Comparison of ENCODE assay signal across 22 cellular contexts in the genomic region with DNA sequence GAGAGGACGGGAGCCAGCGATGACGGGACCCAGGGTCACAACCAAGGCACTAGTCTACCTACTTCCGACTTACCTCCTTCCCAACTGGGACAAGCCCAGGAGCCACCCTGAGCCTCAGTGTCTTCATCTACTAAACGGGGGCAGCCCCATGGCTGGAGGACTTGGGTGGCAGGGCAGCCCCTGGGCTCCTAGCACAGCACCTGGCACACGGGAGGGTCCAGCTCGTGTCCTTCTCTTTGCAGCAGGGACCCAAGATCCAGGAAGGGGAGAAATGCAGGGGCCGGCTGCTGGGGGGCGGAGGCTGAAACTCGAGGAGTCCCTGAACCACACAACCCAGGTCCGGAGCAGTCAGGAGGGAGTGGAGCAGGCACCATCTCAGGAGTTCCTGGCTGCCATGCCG.
A peak's percentile ranks its signal among the peaks of the same experiment; 100 is the strongest.
DNase-seq lines count a peak whose midpoint lies in the region; ATAC-seq and TF ChIP-seq lines count a peak whose summit lies in the region.
"Had no signal": no experiment of that assay in that cellular context is flagged by ENCODE, and none has a peak within 500 bp of the region (broad histone marks: within the 10 kb centered on the region; RNA-seq: fewer than 3 reads in every experiment).

No MANE protein-coding gene starts in this region.

- H3K4me3 ChIP-seq in CD4-positive, CD25-positive, alpha-beta regulatory T cell (ENCODE audit: low read depth, low read length): no peak overlapping the region
- no peak overlapping the region for H3K4me3 ChIP-seq in ascending aorta
- H3K4me3 ChIP-seq in neuronal stem cell (ENCODE audit: low read length in 2 of 2): no peak overlapping the region
- H3K4me3 ChIP-seq in mucosa of descending colon: no peak overlapping the region
- H3K4me3 ChIP-seq: GM23248, K562 had no signal

- TF ChIP-seq CTCF in ascending aorta (IDR thresholded peaks at IDR 0.05): no peak
- no peak for TF ChIP-seq CTCF in mucosa of descending colon (IDR thresholded peaks at IDR 0.05)

- H2BK12ac ChIP-seq in neuronal stem cell (ENCODE audit: low read length): no peak overlapping the region

- H4K8ac ChIP-seq in neuronal stem cell (ENCODE audit: low read depth, low read length): no peak overlapping the region

- no peak overlapping the region for H3K4me2 ChIP-seq in neuronal stem cell (ENCODE audit: insufficient read depth, low read length, poor library complexity, severe bottlenecking)

- H3K79me1 ChIP-seq in neuronal stem cell (ENCODE audit: low read depth, low read length): no peaks in the 10 kb centered on the region

- no peak for DNase-seq in activated CD8-positive, alpha-beta memory T cell treated with anti-CD3 and anti-CD28 coated beads, Interleukin-2, amount 10 ng/mL, durations not matched to agents 7 days and 5 days
- no peak for DNase-seq in activated CD8-positive, alpha-beta memory T cell treated with anti-CD3 and anti-CD28 coated beads for 24 hours
- DNase-seq in CD4-positive, CD25-positive, alpha-beta regulatory T cell: no peak
- no peak for DNase-seq in ascending aorta (ENCODE audit: low spot score in 2 of 2)
- DNase-seq in neuronal stem cell (ENCODE audit: low spot score): no peak
- DNase-seq in NCI-H446 treated with DMSO at 0.1 percent for 48 hours (lab: John Stamatoyannopoulos, UW): no peak
- no peak for DNase-seq in mucosa of descending colon
- DNase-seq: CD8-positive, alpha-beta memory T cell; DND-41; GDM1; GM23248; HFFc6; NCI-H1048; NCI-H146; NCI-H2227 treated with DMSO at 0.1 percent for 48 hours; NCI-H526 treated with DMSO at 0.1 percent for 48 hours; NK-92 treated with Interleukin-12 subunit alpha and Interleukin-12 subunit beta, amount 100 ng/mL, for 24 hours; OCI-M1 had no signal

- H3K9me3 Mint-ChIP-seq in activated CD8-positive, alpha-beta memory T cell treated with anti-CD3 and anti-CD28 coated beads, Interleukin-2, amount 10 ng/mL, durations not matched to agents 7 days and 5 days (ENCODE audit: low read depth): no peaks in the 10 kb centered on the region
- no peaks in the 10 kb centered on the region for H3K9me3 Mint-ChIP-seq in CD4-positive, CD25-positive, alpha-beta regulatory T cell
- H3K9me3 Mint-ChIP-seq: CD8-positive, alpha-beta memory T cell; HFFc6 had no signal

- no CpG with 5 or more reads among the region's 12 CpGs for WGBS in neuronal stem cell (ENCODE audit: extremely low coverage in 2 of 2, insufficient read length in 2 of 2, insufficient replicate concordance in 1 of 2), 2 donors

- peaks cover 49% of the 10 kb centered on the region for H3K4me1 Mint-ChIP-seq in activated CD8-positive, alpha-beta memory T cell treated with anti-CD3 and anti-CD28 coated beads, Interleukin-2, amount 10 ng/mL, durations not matched to agents 7 days and 5 days
- peaks cover 0 to 22% (median 12%) of the 10 kb centered on the region in 4 donors for H3K4me1 Mint-ChIP-seq in CD4-positive, CD25-positive, alpha-beta regulatory T cell

- no peaks in the 10 kb centered on the region for H3K36me3 Mint-ChIP-seq in activated CD8-positive, alpha-beta memory T cell treated with anti-CD3 and anti-CD28 coated beads, Interleukin-2, amount 10 ng/mL, durations not matched to agents 7 days and 5 days
- no peaks in the 10 kb centered on the region for H3K36me3 Mint-ChIP-seq in CD4-positive, CD25-positive, alpha-beta regulatory T cell
- H3K36me3 Mint-ChIP-seq: CD8-positive, alpha-beta memory T cell had no signal

- H3K23ac ChIP-seq in neuronal stem cell (ENCODE audit: low read depth, low read length, poor library complexity): no peak overlapping the region

- no peak overlapping the region for H2AFZ ChIP-seq in neuronal stem cell (ENCODE audit: low read length)
- H2AFZ ChIP-seq: GM23248 had no signal

- peaks cover 8% of the 10 kb centered on the region for H3K4me1 ChIP-seq in CD4-positive, CD25-positive, alpha-beta regulatory T cell (ENCODE audit: control insufficient read depth, insufficient read depth, low read length, poor library complexity, severe bottlenecking)
- H3K4me1 ChIP-seq in ascending aorta (peaks cover 7 to 31% of the 10 kb centered on the region in 2 donors), neuronal stem cell (ENCODE audit: control insufficient read depth in 2 of 2, insufficient read depth in 1 of 2, low read depth in 1 of 2, low read length in 2 of 2) (peaks cover 12% of the 10 kb centered on the region in 2 donors), mucosa of descending colon (ENCODE audit: low read depth) (peaks cover 52% of the 10 kb centered on the region)

- H3K9me3 ChIP-seq in CD4-positive, CD25-positive, alpha-beta regulatory T cell (ENCODE audit: control insufficient read depth in 2 of 2, low read length in 2 of 2): no peaks in the 10 kb centered on the region
- no peaks in the 10 kb centered on the region for H3K9me3 ChIP-seq in ascending aorta
- H3K9me3 ChIP-seq in neuronal stem cell (replicated peaks in 1 of 2; ENCODE audit: control insufficient read depth in 2 of 2, insufficient read depth in 1 of 2, low read depth in 1 of 2, low read length in 2 of 2): peaks cover 3% of the 10 kb centered on the region in 2 donors
- no peaks in the 10 kb centered on the region for H3K9me3 ChIP-seq in mucosa of descending colon

- no peak overlapping the region for H2AK5ac ChIP-seq in neuronal stem cell (ENCODE audit: low read depth, low read length)

- no peak overlapping the region for H3K4me3 Mint-ChIP-seq in activated CD8-positive, alpha-beta memory T cell treated with anti-CD3 and anti-CD28 coated beads, Interleukin-2, amount 10 ng/mL, durations not matched to agents 7 days and 5 days
- H3K4me3 Mint-ChIP-seq in CD4-positive, CD25-positive, alpha-beta regulatory T cell: no peak overlapping the region
- H3K4me3 Mint-ChIP-seq: B cell; CD8-positive, alpha-beta memory T cell; HFFc6 had no signal

- ATAC-seq in activated CD8-positive, alpha-beta memory T cell treated with anti-CD3 and anti-CD28 coated beads, Interleukin-2, amount 10 ng/mL, durations not matched to agents 7 days and 5 days: no peak
- no peak for ATAC-seq in CD4-positive, CD25-positive, alpha-beta regulatory T cell (ENCODE audit: low read depth in 2 of 2)
- ATAC-seq in GM18511 (IDR thresholded peaks at IDR 0.05; ENCODE audit: unreplicated experiment) (no peak), mucosa of descending colon (no peak)
- ATAC-seq: K562 had no signal

- H2BK5ac ChIP-seq in neuronal stem cell (ENCODE audit: low read length): no peak overlapping the region

- H3K9ac ChIP-seq in neuronal stem cell (ENCODE audit: low read depth, low read length, poor library complexity): no peak overlapping the region
- H3K9ac ChIP-seq: GM23248 had no signal

- H3K14ac ChIP-seq in neuronal stem cell (ENCODE audit: low read length): peak overlapping the region; percentile 47

- H3K27ac Mint-ChIP-seq in activated CD8-positive, alpha-beta memory T cell treated with anti-CD3 and anti-CD28 coated beads, Interleukin-2, amount 10 ng/mL, durations not matched to agents 7 days and 5 days: peak overlapping the region; percentile 73
- peak overlapping the region in 2 of 3 donors; percentile 32 to 75 for H3K27ac Mint-ChIP-seq in CD4-positive, CD25-positive, alpha-beta regulatory T cell
- H3K27ac Mint-ChIP-seq: B cell, HFFc6 had no signal

- H3K4ac ChIP-seq in neuronal stem cell (ENCODE audit: low read length): no peak overlapping the region

- H3K27me3 Mint-ChIP-seq in activated CD8-positive, alpha-beta memory T cell treated with anti-CD3 and anti-CD28 coated beads, Interleukin-2, amount 10 ng/mL, durations not matched to agents 7 days and 5 days: no peaks in the 10 kb centered on the region
- no peaks in the 10 kb centered on the region for H3K27me3 Mint-ChIP-seq in CD4-positive, CD25-positive, alpha-beta regulatory T cell
- H3K27me3 Mint-ChIP-seq: B cell had no signal

- H3K27ac ChIP-seq in CD4-positive, CD25-positive, alpha-beta regulatory T cell (ENCODE audit: insufficient read depth, low read length, poor library complexity, severe bottlenecking): no peak overlapping the region
- H3K27ac ChIP-seq in ascending aorta (peak overlapping the region; percentile 90 to 99), neuronal stem cell (replicated peaks; ENCODE audit: low read length) (no peak overlapping the region)
- H3K27ac ChIP-seq: GM23248, HL-60 had no signal

- intact Hi-C loops in ascending aorta (cut with DNase I): no loop called here
- intact Hi-C loops in mucosa of descending colon (cut with DNase I, micrococcal nuclease): no loop called here

- CTCF ChIA-PET in activated CD8-positive, alpha-beta memory T cell treated with anti-CD3 and anti-CD28 coated beads, Interleukin-2, amount 10 ng/mL, durations not matched to agents 7 days and 5 days (lab: Charles Lee): interaction anchor here (0.7 to 2.5 kb wide), 3 partner anchors 58 to 142 kb away, joined by 3 to 8 read pairs (median 5); no protein-coding TSS in a partner anchor

- H2BK15ac ChIP-seq in neuronal stem cell (ENCODE audit: low read length): no peak overlapping the region

- H4K91ac ChIP-seq in neuronal stem cell (ENCODE audit: low read depth, low read length, poor library complexity): no peak overlapping the region

- no peaks in the 10 kb centered on the region for H3K36me3 ChIP-seq in CD4-positive, CD25-positive, alpha-beta regulatory T cell (ENCODE audit: control insufficient read depth, insufficient read depth, low read length)
- H3K36me3 ChIP-seq in ascending aorta: no peaks in the 10 kb centered on the region
- H3K36me3 ChIP-seq in neuronal stem cell (replicated peaks in 1 of 2; ENCODE audit: control insufficient read depth in 2 of 2, insufficient read depth in 2 of 2, low read length in 2 of 2): peaks cover 3% of the 10 kb centered on the region in 2 donors
- no peaks in the 10 kb centered on the region for H3K36me3 ChIP-seq in mucosa of descending colon (ENCODE audit: low read depth)

- H2BK120ac ChIP-seq in neuronal stem cell (ENCODE audit: low read depth, low read length): no peak overlapping the region

- H3K27me3 ChIP-seq in CD4-positive, CD25-positive, alpha-beta regulatory T cell (ENCODE audit: control insufficient read depth, insufficient read depth, low read length): no peaks in the 10 kb centered on the region
- H3K27me3 ChIP-seq in ascending aorta (no peaks in the 10 kb centered on the region), neuronal stem cell (ENCODE audit: control insufficient read depth in 3 of 3, insufficient read depth in 3 of 3, low read depth in 1 of 3, low read length in 3 of 3) (no peaks in the 10 kb centered on the region)

- no peak overlapping the region for H3K18ac ChIP-seq in neuronal stem cell (ENCODE audit: low read length)

Comparison
In these comparisons a context has a peak if more than half of its experiments do, and no peak if none do; other contexts are left out.
1. H3K27ac ChIP-seq: peak in ascending aorta (2 of 2); none in CD4-positive, CD25-positive, alpha-beta regulatory T cell (single experiment) and neuronal stem cell (single experiment).